In genomic region chr3:125375950-125376679, GRCh38 we compare ENCODE assay signal across 8 cellular contexts. TPM values are rescaled to one million over a fixed set of nuclear protein-coding genes. Genes with fewer than 3 reads are reported as not detected.
DNase-seq lines count a peak whose midpoint lies in the region; ATAC-seq and TF ChIP-seq lines count a peak whose summit lies in the region.

No MANE protein-coding gene starts in this region.

- ATAC-seq in body of pancreas (no peak), HG02763 (IDR thresholded peaks at IDR 0.05; ENCODE audit: unreplicated experiment) (no peak), HG02870 (IDR thresholded peaks at IDR 0.05; ENCODE audit: unreplicated experiment) (no peak)

- H3K23ac ChIP-seq in mesenchymal stem cell (ENCODE audit: low read length in 2 of 2): no peak overlapping the region

- H3K4me3 ChIP-seq in body of pancreas: peak overlapping the region in 1 of 2 donors; percentile 72
- H3K4me3 ChIP-seq in mesenchymal stem cell (ENCODE audit: insufficient read depth in 1 of 2, low read depth in 1 of 2, low read length in 2 of 2): peak overlapping the region; percentile 74 to 93

- H3K9me3 ChIP-seq in body of pancreas (no peaks in the 10 kb centered on the region), mesenchymal stem cell (ENCODE audit: control insufficient read depth, low read length) (no peaks in the 10 kb centered on the region)

- no peak for TF ChIP-seq POLR2A in body of pancreas (IDR thresholded peaks at IDR 0.05)

- H3K36me3 ChIP-seq in body of pancreas (replicated peaks in 1 of 2; ENCODE audit: insufficient read depth in 1 of 2, low read depth in 2 of 2) (no peaks in the 10 kb centered on the region), mesenchymal stem cell (ENCODE audit: control insufficient read depth in 1 of 2, insufficient read depth in 2 of 2, low read depth in 1 of 2, low read length in 2 of 2) (peaks cover 4 to 6% of the 10 kb centered on the region in 2 experiments)

- peak overlapping the region; percentile 94 for H4K8ac ChIP-seq in mesenchymal stem cell (ENCODE audit: low read length)

- DNase-seq in DMS153 treated with DMSO at 0.1 percent for 48 hours (lab: John Stamatoyannopoulos, UW; ENCODE audit: unreplicated experiment) (peak; percentile 40), DMS153 (lab: John Stamatoyannopoulos, UW) (no peak), NCI-H1694 (lab: John Stamatoyannopoulos, UW) (peak; percentile 39), body of pancreas (no peak), mesenchymal stem cell (peak; percentile 63), HPDE6-E6E7 (ENCODE audit: extremely low spot score) (no peak)

- H3K4me1 ChIP-seq in body of pancreas (peaks cover 18% of the 10 kb centered on the region), mesenchymal stem cell (ENCODE audit: control insufficient read depth, insufficient read depth, low read depth, low read length) (peaks cover 7% of the 10 kb centered on the region)

- H2BK15ac ChIP-seq in mesenchymal stem cell (ENCODE audit: low read depth, poor library complexity, severe bottlenecking): no peak overlapping the region

- peaks cover 6% of the 10 kb centered on the region for H3K79me1 ChIP-seq in mesenchymal stem cell (replicated peaks; ENCODE audit: low read length, poor library complexity, severe bottlenecking)

- peak overlapping the region; percentile 70 for H3K4me2 ChIP-seq in mesenchymal stem cell (ENCODE audit: low read length, poor library complexity, severe bottlenecking)

- 38 to 40% methylated on average over 10 of the region's 10 CpGs for WGBS in body of pancreas, 2 donors
- WGBS in mesenchymal stem cell: 62% methylated on average over 6 of the region's 10 CpGs

- no peak overlapping the region for H4K91ac ChIP-seq in mesenchymal stem cell (ENCODE audit: low read length)

- peak overlapping the region in 1 of 2 experiments; percentile 96 for H3K18ac ChIP-seq in mesenchymal stem cell (ENCODE audit: low read depth in 1 of 2, low read length in 2 of 2)

- peak overlapping the region; percentile 20 for H2AK5ac ChIP-seq in mesenchymal stem cell (ENCODE audit: low read length, severe bottlenecking)

- peak overlapping the region; percentile 95 for H2BK120ac ChIP-seq in mesenchymal stem cell (ENCODE audit: low read depth, low read length)

- peak overlapping the region; percentile 57 to 77 for H3K4ac ChIP-seq in mesenchymal stem cell (ENCODE audit: low read depth in 1 of 2, low read length in 2 of 2)

- peak overlapping the region; percentile 91 for H3K9ac ChIP-seq in mesenchymal stem cell (ENCODE audit: low read length)

- no peak for TF ChIP-seq CTCF in body of pancreas (IDR thresholded peaks at IDR 0.05)

- H2AFZ ChIP-seq in mesenchymal stem cell (ENCODE audit: low read depth, low read length): no peak overlapping the region

- no peaks in the 10 kb centered on the region for H3K27me3 ChIP-seq in body of pancreas
- H3K27me3 ChIP-seq in mesenchymal stem cell (ENCODE audit: control insufficient read depth in 1 of 2, insufficient read depth in 1 of 2, low read length in 2 of 2): no peaks in the 10 kb centered on the region

- H3K14ac ChIP-seq in mesenchymal stem cell (ENCODE audit: low read length in 2 of 2): no peak overlapping the region

- H3K27ac ChIP-seq in body of pancreas (peak overlapping the region in 3 of 4 donors; percentile 89 to 94 (median 91)), mesenchymal stem cell (ENCODE audit: low read length, poor library complexity, severe bottlenecking) (no peak overlapping the region)

- intact Hi-C loops in body of pancreas (cut with DNase I): loop anchor here (10.0 kb wide), 1 partner anchor 171 kb away; no protein-coding TSS in a partner anchor

- H2BK5ac ChIP-seq in mesenchymal stem cell (ENCODE audit: low read depth, low read length, poor library complexity, severe bottlenecking): no peak overlapping the region

- H2BK12ac ChIP-seq in mesenchymal stem cell (ENCODE audit: low read length in 2 of 2): no peak overlapping the region

RNA-seq across cellular contexts. Expression of gene ZNF148, which starts 1.0 kb away (rescaled TPM):
- total RNA-seq in body of pancreas: 10 to 100 TPM; 12.5 to 15.0 TPM
- polyA plus RNA-seq in mesenchymal stem cell (2013, experiment 1 of 2): 18.9 TPM
- 19.3 TPM for polyA plus RNA-seq in mesenchymal stem cell (2013, experiment 2 of 2)

Comparison
In these comparisons a context has a peak if more than half of its experiments do, and no peak if none do; other contexts are left out.
1. DNase-seq: peak in DMS153 treated with DMSO at 0.1 percent for 48 hours (single experiment), NCI-H1694 (single experiment) and mesenchymal stem cell (single experiment); none in DMS153 (single experiment), body of pancreas (0 of 4) and HPDE6-E6E7 (single experiment).